2 cellular contexts compared by ENCODE assay signal in genomic region chr1:58652351-58653184, GRCh38.
TF ChIP-seq lines count a peak whose summit lies in the region.

No MANE protein-coding gene starts in this region.

TF ChIP-seq in WTC11, 78 proteins besides CTCF, POLR2A, EP300 and RAD21 (continued from another document):
- TF ChIP-seq ZNF423 (CRISPR knock-in tag; IDR thresholded peaks at IDR 0.05) = no peak

TF ChIP-seq in HepG2, 621 proteins besides CTCF, POLR2A, EP300 and RAD21 (continued from another document):
- no peak for TF ChIP-seq MYC (CRISPR knock-in tag; IDR thresholded peaks at IDR 0.05; ENCODE audit: borderline replicate concordance)
- TF ChIP-seq STAG1 (CRISPR knock-in tag; IDR thresholded peaks at IDR 0.05) = peak; percentile 73
- no peak for TF ChIP-seq BATF2 (CRISPR knock-in tag; IDR thresholded peaks at IDR 0.05)
- TF ChIP-seq SMC3 (IDR thresholded peaks at IDR 0.05; ENCODE audit: low read length) = peak; percentile 73
- TF ChIP-seq KLF12 (CRISPR knock-in tag; IDR thresholded peaks at IDR 0.05; ENCODE audit: borderline replicate concordance) = no peak
- TF ChIP-seq TFAP4 (IDR thresholded peaks at IDR 0.05; ENCODE audit: borderline replicate concordance, low read depth) = no peak
